ENCODE assay signal across 15 cellular contexts in the genomic region with DNA sequence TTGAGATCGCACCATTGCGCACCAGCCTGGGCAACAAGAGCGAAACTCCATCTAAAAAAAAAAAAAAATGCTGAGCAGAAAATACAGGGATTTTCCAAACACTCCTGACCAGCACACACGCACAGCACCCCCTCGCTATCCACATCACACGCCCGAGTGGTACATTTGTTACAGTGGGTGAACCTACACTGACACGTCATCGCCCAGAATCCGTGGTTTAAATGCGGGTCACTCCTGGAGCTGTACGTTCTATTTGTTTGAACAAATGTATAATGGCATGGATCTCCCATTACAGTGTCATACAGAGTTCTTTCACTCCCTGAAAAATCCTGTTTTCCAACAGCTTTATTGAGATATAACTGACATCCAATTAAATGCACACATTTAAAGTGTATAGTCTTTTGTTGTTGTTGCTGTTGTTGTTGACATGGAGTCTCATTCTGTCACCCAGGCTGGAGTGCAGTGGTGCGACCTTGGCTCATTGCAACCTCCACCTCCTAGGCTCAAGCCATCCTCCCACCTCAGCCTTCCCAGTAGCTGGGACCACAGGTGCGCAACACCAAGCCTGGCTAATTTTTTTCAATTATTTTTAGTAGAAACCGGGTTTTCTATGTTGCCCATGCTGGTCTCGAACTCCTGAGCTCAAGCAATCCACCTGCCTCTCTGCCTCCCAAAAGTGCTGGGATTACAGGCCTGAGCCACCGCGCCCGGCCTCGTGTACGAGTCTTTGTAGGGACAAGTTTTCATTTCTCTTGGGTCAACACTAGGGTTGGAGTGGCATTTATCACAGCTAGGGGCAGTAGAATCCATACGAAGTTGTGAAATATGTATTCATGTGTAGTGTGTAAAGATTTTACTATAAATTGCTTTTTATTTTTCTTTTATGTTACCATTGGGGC. TPM values are rescaled to one million over a fixed set of nuclear protein-coding genes. Genes with fewer than 3 reads are reported as not detected.
DNase-seq lines count a peak whose midpoint lies in the region; FAIRE-seq and TF ChIP-seq lines count a peak whose summit lies in the region.
"Had no signal": no experiment of that assay in that cellular context is flagged by ENCODE, and none has a peak within 500 bp of the region (broad histone marks: within the 10 kb centered on the region; RNA-seq: fewer than 3 reads in every experiment).

No MANE protein-coding gene starts in this region.

- H3K9me3 Mint-ChIP-seq in astrocyte (ENCODE audit: unreplicated experiment) = no peaks in the 10 kb centered on the region
- H3K9me3 Mint-ChIP-seq in neural crest cell = no peaks in the 10 kb centered on the region

- TF ChIP-seq CTCF in DOHH2 (IDR thresholded peaks at IDR 0.05; ENCODE audit: low read depth, low read length, poor library complexity, severe bottlenecking) (peak; percentile 41), KMS-11 (conservative IDR thresholded peaks at IDR 0.05; ENCODE audit: low read depth, low read length) (peak; percentile 22; the same call in 1 of the 2 replicates), astrocyte (IDR thresholded peaks at IDR 0.05; ENCODE audit: insufficient read depth, low read depth, low read length) (peak; percentile 26), neural crest cell (conservative IDR thresholded peaks at IDR 0.05) (peak; percentile 44), kidney (IDR thresholded peaks at IDR 0.05; ENCODE audit: borderline replicate concordance, extremely low read depth, insufficient read depth) (no peak)

- H3K27ac Mint-ChIP-seq in astrocyte (ENCODE audit: unreplicated experiment) = no peak overlapping the region
- no peak overlapping the region for H3K27ac Mint-ChIP-seq in neural crest cell (ENCODE audit: unreplicated experiment)

- TF ChIP-seq POLR2A in H54 (IDR thresholded peaks at IDR 0.05; ENCODE audit: low read depth, low read length) = no peak

- no peaks in the 10 kb centered on the region for H3K36me3 ChIP-seq in DOHH2 (ENCODE audit: control insufficient read depth, low read length)
- no peaks in the 10 kb centered on the region for H3K36me3 ChIP-seq in KMS-11 (ENCODE audit: insufficient read depth)
- H3K36me3 ChIP-seq in astrocyte (ENCODE audit: insufficient read depth, low read length) = no peaks in the 10 kb centered on the region
- H3K36me3 ChIP-seq in kidney (ENCODE audit: control insufficient read depth in 1 of 2, insufficient read depth in 2 of 2, low read length in 2 of 2) = no peaks in the 10 kb centered on the region
- H3K36me3 ChIP-seq: neutrophil had no signal

- H3K79me2 ChIP-seq in DOHH2 (ENCODE audit: control insufficient read depth, low read length) (peaks cover under 1% of the 10 kb centered on the region; the same call in 1 of the 2 replicates), KMS-11 (ENCODE audit: insufficient read depth, low read depth) (no peaks in the 10 kb centered on the region), astrocyte (ENCODE audit: insufficient read depth, low read length) (no peaks in the 10 kb centered on the region)

- H3K27me3 ChIP-seq in DOHH2 (ENCODE audit: control insufficient read depth, low read length) (no peaks in the 10 kb centered on the region), KMS-11 (ENCODE audit: insufficient read depth, low read depth) (no peaks in the 10 kb centered on the region), astrocyte (ENCODE audit: insufficient read depth, low read length) (no peaks in the 10 kb centered on the region)

- no peaks in the 10 kb centered on the region for H3K9me2 ChIP-seq in DOHH2 (replicated peaks; ENCODE audit: control insufficient read depth, low read length)

- FAIRE-seq in astrocyte (lab: Jason Lieb, UNC) = no peak
- FAIRE-seq in kidney (lab: Jason Lieb, UNC) = no peak
- FAIRE-seq in H54 (lab: Jason Lieb, UNC) = no peak

- DNase-seq in astrocyte (ENCODE audit: low read depth) (no peak), neural crest cell (ENCODE audit: low read depth, low spot score) (no peak), kidney (no peak), H54 (ENCODE audit: insufficient read length, low spot score) (no peak), NCI-H510A (lab: John Stamatoyannopoulos, UW) (no peak), kidney tubule cell (ENCODE audit: low spot score) (no peak)
- DNase-seq: Calu3, caudate nucleus, NCI-H1417 had no signal

- H3K4me3 Mint-ChIP-seq in astrocyte (ENCODE audit: unreplicated experiment) (no peak overlapping the region), neural crest cell (peak overlapping the region; percentile 27)

- peaks cover 12% of the 10 kb centered on the region for H3F3A ChIP-seq in DOHH2 (ENCODE audit: control insufficient read depth, insufficient read depth)

- H3K4me1 ChIP-seq in DOHH2 (ENCODE audit: control insufficient read depth, low read length) (peaks cover 32% of the 10 kb centered on the region), KMS-11 (ENCODE audit: low read depth, poor library complexity, severe bottlenecking) (peaks cover 5% of the 10 kb centered on the region), astrocyte (ENCODE audit: insufficient read depth, low read length) (peaks cover 19% of the 10 kb centered on the region), kidney (ENCODE audit: control insufficient read depth in 1 of 2, insufficient read depth in 1 of 2, low read depth in 1 of 2, low read length in 2 of 2) (no peaks in the 10 kb centered on the region)

- H3K27ac ChIP-seq in DOHH2 (ENCODE audit: low read depth, low read length) (no peak overlapping the region), KMS-11 (no peak overlapping the region), astrocyte (ENCODE audit: low read depth, low read length) (no peak overlapping the region), kidney (ENCODE audit: low read depth in 2 of 2, low read length in 2 of 2) (no peak overlapping the region)
- H3K27ac ChIP-seq: neutrophil had no signal

- H3K4me1 Mint-ChIP-seq in astrocyte (ENCODE audit: low read depth, unreplicated experiment) (peaks cover 10% of the 10 kb centered on the region), neural crest cell (peaks cover 16% of the 10 kb centered on the region)

- H3K4me2 ChIP-seq in DOHH2 (ENCODE audit: low read length) (no peak overlapping the region), KMS-11 (no peak overlapping the region), astrocyte (ENCODE audit: low read length) (no peak overlapping the region)

- H3K9me3 ChIP-seq in DOHH2 (ENCODE audit: control insufficient read depth, insufficient read depth, low read length) = no peaks in the 10 kb centered on the region
- no peaks in the 10 kb centered on the region for H3K9me3 ChIP-seq in astrocyte (ENCODE audit: insufficient read depth, low read depth, low read length)
- H3K9me3 ChIP-seq in kidney (ENCODE audit: control insufficient read depth in 1 of 2, low read length in 2 of 2) = no peaks in the 10 kb centered on the region
- H3K9me3 ChIP-seq: neutrophil had no signal

- H3K36me3 Mint-ChIP-seq in astrocyte (ENCODE audit: low read depth, unreplicated experiment) (no peaks in the 10 kb centered on the region), neural crest cell (ENCODE audit: low read depth) (no peaks in the 10 kb centered on the region)

- intact Hi-C loops in kidney (cut with DNase I) = no loop called here

- H3K9ac ChIP-seq in KMS-11 (no peak overlapping the region), astrocyte (ENCODE audit: low read length) (no peak overlapping the region), kidney (ENCODE audit: low read length in 2 of 2) (no peak overlapping the region)

- H2AFZ ChIP-seq in KMS-11 (ENCODE audit: low read depth) = no peak overlapping the region
- no peak overlapping the region for H2AFZ ChIP-seq in astrocyte (ENCODE audit: low read depth, low read length)

- H3K4me3 ChIP-seq in DOHH2 (ENCODE audit: low read length) (no peak overlapping the region), KMS-11 (IDR thresholded peaks at IDR 0.05; ENCODE audit: insufficient read depth, low read depth, low read length) (no peak overlapping the region), astrocyte (ENCODE audit: insufficient read depth, low read depth, low read length) (no peak overlapping the region), kidney (ENCODE audit: low read length in 2 of 2) (no peak overlapping the region)

- H3K27me3 Mint-ChIP-seq in astrocyte (ENCODE audit: low read depth, unreplicated experiment) (no peaks in the 10 kb centered on the region), neural crest cell (ENCODE audit: low read depth) (peaks cover 3% of the 10 kb centered on the region)

- H4K20me1 ChIP-seq in DOHH2 (ENCODE audit: control insufficient read depth, insufficient read depth, low read depth, low read length) (no peaks in the 10 kb centered on the region), KMS-11 (ENCODE audit: insufficient read depth) (no peaks in the 10 kb centered on the region), astrocyte (ENCODE audit: insufficient read depth, low read length) (no peaks in the 10 kb centered on the region)

RNA-seq across cellular contexts. Expression of a gene that starts 4.4 kb away (rescaled TPM):
- total RNA-seq in astrocyte = 51.0 and 61.5 TPM in 2 replicates
- 147 and 152 TPM in 2 replicates for total RNA-seq in neural crest cell
- total RNA-seq in kidney = 134 TPM
- 130 TPM for polyA plus RNA-seq in kidney (ENCODE audit: insufficient read depth, low read depth, low replicate concordance)

RNA-seq across cellular contexts. Expression of a gene that starts 8.9 kb away (rescaled TPM):
- total RNA-seq in astrocyte = not detected in 2 replicates
- total RNA-seq in neural crest cell = not detected in 2 replicates
- total RNA-seq in kidney = not detected
- not detected for polyA plus RNA-seq in kidney (ENCODE audit: insufficient read depth, low read depth, low replicate concordance)
- total RNA-seq: Calu3, esophagus mucosa, lung microvascular endothelial cell, temporal lobe had no signal
